In genomic region chr2:1736997-1737480, GRCh38 we compare ENCODE assay signal across 14 cellular contexts.
DNase-seq lines count a peak whose midpoint lies in the region; ATAC-seq and TF ChIP-seq lines count a peak whose summit lies in the region.
"Had no signal": no experiment of that assay in that cellular context is flagged by ENCODE, and none has a peak within 500 bp of the region (broad histone marks: within the 10 kb centered on the region; RNA-seq: fewer than 3 reads in every experiment).

No MANE protein-coding gene starts in this region.

- no peak for ATAC-seq in GM18867 (IDR thresholded peaks at IDR 0.05; ENCODE audit: unreplicated experiment)
- no peak for ATAC-seq in HG02588 (IDR thresholded peaks at IDR 0.05; ENCODE audit: unreplicated experiment)
- ATAC-seq: HCT116, Panc1 had no signal

- TF ChIP-seq CTCF in VCaP (conservative IDR thresholded peaks at IDR 0.05) (no peak), foreskin fibroblast (IDR thresholded peaks at IDR 0.05; ENCODE audit: low read depth, low read length) (no peak)

- peak overlapping the region; percentile 44 for H3K27ac ChIP-seq in VCaP

- peak; percentile 42 for DNase-seq in GM04503 (ENCODE audit: low read depth)
- peak; percentile 59 to 63 for DNase-seq in foreskin fibroblast
- DNase-seq in skeletal muscle cell (ENCODE audit: low read depth), result peak; percentile 77
- DNase-seq in stimulated activated CD4-positive, alpha-beta T cell treated with anti-CD3 and anti-CD28 coated beads, Interleukin-4, amount 100 ng/mL, for 4 hours, result no peak
- no peak for DNase-seq in NCI-H146 (lab: John Stamatoyannopoulos, UW)
- DNase-seq: COR-L47, cortex of kidney, mammary epithelial cell, NCI-H2171 treated with DMSO at 0.1 percent for 48 hours had no signal

- H3K4me3 ChIP-seq in foreskin fibroblast (ENCODE audit: low read depth in 1 of 2, low read length in 2 of 2), result no peak overlapping the region
- no peak overlapping the region for H3K4me3 ChIP-seq in skeletal muscle cell (ENCODE audit: low read depth, low read length)

Comparison
In these comparisons a context has a peak if more than half of its experiments do, and no peak if none do; other contexts are left out.
1. DNase-seq: peak in GM04503 (single experiment), foreskin fibroblast (2 of 2) and skeletal muscle cell (single experiment); none in stimulated activated CD4-positive, alpha-beta T cell treated with anti-CD3 and anti-CD28 coated beads, Interleukin-4, amount 100 ng/mL, for 4 hours (0 of 2) and NCI-H146 (single experiment).